Comparison of ENCODE assay signal across 8 cellular contexts in the genomic region with DNA sequence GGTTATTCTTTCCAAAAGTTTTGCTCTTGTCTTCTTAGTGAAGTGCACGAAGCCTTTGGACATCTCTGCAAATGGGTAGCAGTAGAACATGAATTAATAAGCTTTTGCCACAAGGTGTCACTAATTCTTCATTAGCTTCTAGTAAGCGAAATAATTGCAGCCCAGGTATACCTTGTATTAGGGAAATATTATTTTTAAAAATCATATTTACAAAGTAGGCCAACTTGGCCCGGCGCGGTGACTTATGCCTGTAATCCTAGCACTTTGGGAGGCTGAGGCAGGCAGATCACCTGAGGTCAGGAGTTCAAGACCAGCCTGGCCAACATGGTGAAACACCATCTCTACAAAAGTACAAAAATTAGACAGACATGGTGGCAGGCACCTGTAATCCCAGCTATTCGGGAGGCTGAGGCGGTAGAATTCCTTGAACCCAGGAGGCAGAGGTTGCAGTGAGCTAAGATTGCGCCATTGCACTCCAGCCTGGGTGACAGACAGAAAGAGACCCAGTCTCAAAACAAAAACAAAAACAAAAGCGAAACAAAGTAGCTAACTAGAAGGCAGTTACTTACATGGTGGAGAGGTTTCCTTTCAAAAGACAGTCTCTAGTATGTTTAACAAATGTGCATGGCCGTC. TPM values are rescaled to one million over a fixed set of nuclear protein-coding genes. Genes with fewer than 3 reads are reported as not detected.
DNase-seq lines count a peak whose midpoint lies in the region; ATAC-seq and TF ChIP-seq lines count a peak whose summit lies in the region.

No MANE protein-coding gene starts in this region.

- TF ChIP-seq EP300 in esophagus muscularis mucosa (IDR thresholded peaks at IDR 0.05), result no peak

- no peak for TF ChIP-seq POLR2A in esophagus muscularis mucosa (IDR thresholded peaks at IDR 0.05; ENCODE audit: low read depth)

- WGBS in esophagus muscularis mucosa, result 78% methylated on average over 10 of the region's 10 CpGs
- 85 to 89% (median 88%) methylated on average over 10 of the region's 10 CpGs for WGBS in psoas muscle, 3 donors

- H3K4me3 ChIP-seq in esophagus muscularis mucosa (peak overlapping the region in 1 of 4 donors; percentile 6), psoas muscle (no peak overlapping the region)

- H3K9me3 ChIP-seq in esophagus muscularis mucosa (no peaks in the 10 kb centered on the region), psoas muscle (no peaks in the 10 kb centered on the region)

- DNase-seq in AG09319 (ENCODE audit: extremely low read depth, low read depth) (no peak), SKM-1 (lab: John Stamatoyannopoulos, UW; ENCODE audit: unreplicated experiment) (peak; percentile 14), esophagus muscularis mucosa (ENCODE audit: extremely low spot score) (no peak), psoas muscle (no peak), mucosa of gallbladder (ENCODE audit: low spot score) (no peak)

- H3K27ac ChIP-seq in esophagus muscularis mucosa (replicated peaks in 1 of 4) (no peak overlapping the region), psoas muscle (no peak overlapping the region)

- peak; percentile 16 for TF ChIP-seq CTCF in AG09319 (IDR thresholded peaks at IDR 0.05; ENCODE audit: low read depth, low read length)
- peak; percentile 29; the same call in 1 of the 2 replicates for TF ChIP-seq CTCF in GM12874 (IDR thresholded peaks at IDR 0.05; ENCODE audit: insufficient read depth, low read depth, low read length)
- peak; percentile 22 to 44 (median 35) for TF ChIP-seq CTCF in esophagus muscularis mucosa (IDR thresholded peaks at IDR 0.05)
- TF ChIP-seq CTCF in psoas muscle (IDR thresholded peaks at IDR 0.05), result peak; percentile 34

- H3K27me3 ChIP-seq in esophagus muscularis mucosa (no peaks in the 10 kb centered on the region), psoas muscle (ENCODE audit: insufficient read depth in 3 of 3, low read length in 2 of 3) (no peaks in the 10 kb centered on the region)

- ATAC-seq in HG03342 (IDR thresholded peaks at IDR 0.05; ENCODE audit: unreplicated experiment) (peak; percentile 65), psoas muscle (no peak), GM21526 (IDR thresholded peaks at IDR 0.05; ENCODE audit: low FRiP score, unreplicated experiment) (no peak)

- no peaks in the 10 kb centered on the region for H3K36me3 ChIP-seq in esophagus muscularis mucosa
- H3K36me3 ChIP-seq in psoas muscle (ENCODE audit: insufficient read depth in 1 of 2, low read depth in 1 of 2), result no peaks in the 10 kb centered on the region

- intact Hi-C loops in esophagus muscularis mucosa (cut with DNase I) (no loop called here), psoas muscle (cut with DNase I) (loop anchor here in 1 of 2 donors (10.0 kb wide), 1 partner anchor 126 kb away; no protein-coding TSS in a partner anchor)

- H3K4me1 ChIP-seq in esophagus muscularis mucosa, result no peaks in the 10 kb centered on the region
- H3K4me1 ChIP-seq in psoas muscle, result no peaks in the 10 kb centered on the region

RNA-seq across cellular contexts. Expression of gene RSPH3, which starts 8.8 kb away (rescaled TPM):
- total RNA-seq in esophagus muscularis mucosa, result 10 to 100 TPM; 10.6 to 21.5 (median 18.1) TPM
- total RNA-seq in psoas muscle, result 1 to 10 TPM; 2.7 to 5.2 (median 4.0) TPM
- polyA plus RNA-seq in psoas muscle, result 1 to 10 TPM; 1.4 to 2.9 (median 2.7) TPM
- total RNA-seq in mucosa of gallbladder, result 25.2 TPM

RNA-seq across cellular contexts. Expression of gene TAGAP, which starts 36.0 kb away (rescaled TPM):
- total RNA-seq in esophagus muscularis mucosa (1 to 10 TPM; 1.5 to 3.0 (median 1.9) TPM), psoas muscle (1 to 10 TPM in 1 of 4 donors, under 1 TPM in 3; 0.42 to 1.2 (median 0.65) TPM), mucosa of gallbladder (8.1 TPM)
- under 1 TPM; 0.06 to 0.13 (median 0.10) TPM for polyA plus RNA-seq in psoas muscle
